ENCODE assay signal across 10 cellular contexts in the genomic region with DNA sequence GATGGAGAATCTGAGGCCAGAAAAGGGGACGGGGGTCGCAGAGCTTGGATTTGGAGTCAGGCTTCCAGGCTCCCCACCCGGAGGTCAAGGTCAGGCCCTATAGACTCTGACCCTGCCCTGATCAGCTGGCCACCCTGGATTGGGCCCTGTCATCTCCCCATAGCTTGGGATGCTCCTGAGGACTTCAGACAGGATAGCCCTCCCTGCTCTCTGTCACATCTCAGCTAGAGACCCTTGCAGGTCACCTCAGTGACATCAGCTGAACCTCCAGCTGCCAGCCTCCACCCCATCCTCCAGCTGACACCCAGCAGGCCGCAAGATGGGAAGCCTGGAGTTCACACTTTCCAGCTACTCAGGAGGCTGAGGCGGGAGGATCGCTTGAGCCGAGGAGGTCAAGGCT. TPM values are rescaled to one million over a fixed set of nuclear protein-coding genes. Genes with fewer than 3 reads are reported as not detected.
DNase-seq lines count a peak whose midpoint lies in the region; ATAC-seq and TF ChIP-seq lines count a peak whose summit lies in the region.
"Had no signal": no experiment of that assay in that cellular context is flagged by ENCODE, and none has a peak within 500 bp of the region (broad histone marks: within the 10 kb centered on the region; RNA-seq: fewer than 3 reads in every experiment).

No MANE protein-coding gene starts in this region.

- peaks cover 9% of the 10 kb centered on the region for H3K4me1 ChIP-seq in mesodermal cell (ENCODE audit: control insufficient read depth, insufficient read depth, low read length, poor library complexity, severe bottlenecking)
- H3K4me1 ChIP-seq in tibial artery = peaks cover 0 to 67% (median 45%) of the 10 kb centered on the region in 4 donors

- intact Hi-C loops in tibial artery (cut with DNase I; ENCODE audit: low total_unique reads) = no loop called here

- WGBS in mesodermal cell (ENCODE audit: insufficient coverage in 2 of 2), 2 experiments = 90% methylated on average over 4 to 6 of the region's 7 CpGs

- peaks cover 45% of the 10 kb centered on the region for H3K4me1 Mint-ChIP-seq in activated T-cell treated with anti-CD3 and anti-CD28 coated beads, Interleukin-2, amount 50 U/mL, for 72 hours (ENCODE audit: low read depth)
- peaks cover 20% of the 10 kb centered on the region for H3K4me1 Mint-ChIP-seq in activated T-helper 17 cell treated with anti-CD3 and anti-CD28 coated beads, Interleukin-2, amount 50 U/mL, for 72 hours

- no peaks in the 10 kb centered on the region for H3K27me3 ChIP-seq in tibial artery

- DNase-seq in activated T-cell treated with anti-CD3 and anti-CD28 coated beads, Interleukin-2, amount 50 U/mL, for 72 hours = no peak
- DNase-seq in activated T-cell treated with anti-CD3 and anti-CD28 coated beads for 4 hours = no peak
- peak in 1 of 2 donors; percentile 69 for DNase-seq in tibial artery
- DNase-seq in stimulated activated CD4-positive, alpha-beta T cell treated with anti-CD3 and anti-CD28 coated beads, Interleukin-4, amount 100 ng/mL, for 4 hours = no peak
- no peak for DNase-seq in omental fat pad (ENCODE audit: low spot score)
- DNase-seq: NCI-H146, SW 1271 had no signal

- peak overlapping the region in 1 of 2 donors; percentile 33 for H3K4me3 Mint-ChIP-seq in activated T-cell treated with anti-CD3 and anti-CD28 coated beads, Interleukin-2, amount 50 U/mL, for 72 hours
- peak overlapping the region; percentile 82 for H3K4me3 Mint-ChIP-seq in activated T-helper 17 cell treated with anti-CD3 and anti-CD28 coated beads, Interleukin-2, amount 50 U/mL, for 72 hours

- no peaks in the 10 kb centered on the region for H3K9me3 Mint-ChIP-seq in activated T-cell treated with anti-CD3 and anti-CD28 coated beads, Interleukin-2, amount 50 U/mL, for 72 hours
- no peaks in the 10 kb centered on the region for H3K9me3 Mint-ChIP-seq in activated T-helper 17 cell treated with anti-CD3 and anti-CD28 coated beads, Interleukin-2, amount 50 U/mL, for 72 hours

- H3K27ac Mint-ChIP-seq in activated T-cell treated with anti-CD3 and anti-CD28 coated beads, Interleukin-2, amount 50 U/mL, for 72 hours = peak overlapping the region; percentile 85
- peak overlapping the region; percentile 96 for H3K27ac Mint-ChIP-seq in activated T-helper 17 cell treated with anti-CD3 and anti-CD28 coated beads, Interleukin-2, amount 50 U/mL, for 72 hours

- H3K4me3 ChIP-seq in mesodermal cell (ENCODE audit: extremely low read depth, insufficient read depth, low read length, poor library complexity, severe bottlenecking) (no peak overlapping the region), tibial artery (no peak overlapping the region)

- TF ChIP-seq CTCF in tibial artery (IDR thresholded peaks at IDR 0.05) (no peak), omental fat pad (IDR thresholded peaks at IDR 0.05) (no peak)

- peaks cover 6 to 12% of the 10 kb centered on the region in 2 donors for H3K36me3 Mint-ChIP-seq in activated T-cell treated with anti-CD3 and anti-CD28 coated beads, Interleukin-2, amount 50 U/mL, for 72 hours (ENCODE audit: insufficient read depth in 2 of 2)
- H3K36me3 Mint-ChIP-seq in activated T-helper 17 cell treated with anti-CD3 and anti-CD28 coated beads, Interleukin-2, amount 50 U/mL, for 72 hours (ENCODE audit: low read depth) = peaks cover 31% of the 10 kb centered on the region

- H3K27me3 Mint-ChIP-seq in activated T-cell treated with anti-CD3 and anti-CD28 coated beads, Interleukin-2, amount 50 U/mL, for 72 hours (ENCODE audit: low read depth) = no peaks in the 10 kb centered on the region
- no peaks in the 10 kb centered on the region for H3K27me3 Mint-ChIP-seq in activated T-helper 17 cell treated with anti-CD3 and anti-CD28 coated beads, Interleukin-2, amount 50 U/mL, for 72 hours

- no peaks in the 10 kb centered on the region for H3K9me3 ChIP-seq in mesodermal cell (ENCODE audit: control insufficient read depth, low read length)
- H3K9me3 ChIP-seq in tibial artery = no peaks in the 10 kb centered on the region

- no peak for ATAC-seq in activated T-cell treated with anti-CD3 and anti-CD28 coated beads, Interleukin-2, amount 50 U/mL, for 72 hours (replicated peaks in 1 of 2)
- ATAC-seq in activated T-helper 17 cell treated with anti-CD3 and anti-CD28 coated beads, Interleukin-2, amount 50 U/mL, for 72 hours (replicated peaks) = no peak
- ATAC-seq in esophagus mucosa (no peak), omental fat pad (ENCODE audit: low FRiP score) (no peak)

- peak overlapping the region; percentile 62 for H3K27ac ChIP-seq in mesodermal cell (ENCODE audit: low read depth, low read length, severe bottlenecking)
- peak overlapping the region; percentile 93 to 100 for H3K27ac ChIP-seq in tibial artery

- H3K36me3 ChIP-seq in mesodermal cell (ENCODE audit: control insufficient read depth, insufficient read depth, low read length) (peaks cover 9% of the 10 kb centered on the region), tibial artery (peaks cover 0 to 21% (median 19%) of the 10 kb centered on the region in 3 donors)

RNA-seq across cellular contexts. Expression of a gene that starts 2.8 kb away (rescaled TPM):
- 100 to 1,000 TPM; 427 to 456 TPM for total RNA-seq in activated T-cell treated with anti-CD3 and anti-CD28 coated beads, Interleukin-2, amount 50 U/mL, for 72 hours
- 100 to 1,000 TPM; 474 to 660 TPM for total RNA-seq in activated T-helper 17 cell treated with anti-CD3 and anti-CD28 coated beads, Interleukin-2, amount 50 U/mL, for 72 hours
- 901 TPM for polyA plus RNA-seq in mesodermal cell (2013, experiment 1 of 2)
- 852 TPM for polyA plus RNA-seq in mesodermal cell (2013, experiment 2 of 2)
- 427 TPM for total RNA-seq in esophagus mucosa
- 100 to 1,000 TPM; 293 to 486 (median 418) TPM for total RNA-seq in omental fat pad

RNA-seq across cellular contexts. Expression of a gene that starts 38.2 kb away (rescaled TPM):
- 10 to 100 TPM; 95.9 to 99.2 TPM for total RNA-seq in activated T-cell treated with anti-CD3 and anti-CD28 coated beads, Interleukin-2, amount 50 U/mL, for 72 hours
- total RNA-seq in activated T-helper 17 cell treated with anti-CD3 and anti-CD28 coated beads, Interleukin-2, amount 50 U/mL, for 72 hours = 100 to 1,000 TPM; 140 to 212 TPM
- 46.7 TPM for polyA plus RNA-seq in mesodermal cell (2013, experiment 1 of 2)
- 50.4 TPM for polyA plus RNA-seq in mesodermal cell (2013, experiment 2 of 2)
- total RNA-seq in esophagus mucosa (57.9 TPM), omental fat pad (10 to 100 TPM; 32.5 to 51.9 (median 40.0) TPM)
